In genomic region chr6:132679094-132679493, GRCh38 we compare ENCODE assay signal across 21 cellular contexts. TPM values are rescaled to one million over a fixed set of nuclear protein-coding genes. Genes with fewer than 3 reads are reported as not detected.
"Had no signal": no experiment of that assay in that cellular context is flagged by ENCODE, and none has a peak within 500 bp of the region (broad histone marks: within the 10 kb centered on the region; RNA-seq: fewer than 3 reads in every experiment).

No MANE protein-coding gene starts in this region.

RNA-seq across cellular contexts. Expression of gene TAAR1, which starts 20.1 kb away (rescaled TPM):
- total RNA-seq: activated CD4-positive, alpha-beta memory T cell treated with anti-CD3 and anti-CD28 coated beads for 36 hours; activated CD4-positive, alpha-beta T cell treated with anti-CD3 and anti-CD28 coated beads, Interleukin-2, amount 10 ng/mL, durations not matched to agents 24 days and 14 days; activated CD8-positive, alpha-beta memory T cell treated with anti-CD3 and anti-CD28 coated beads for 36 hours; activated naive CD4-positive, alpha-beta T cell treated with anti-CD3 and anti-CD28 coated beads for 36 hours; activated naive CD8-positive, alpha-beta T cell treated with anti-CD3 and anti-CD28 coated beads for 36 hours; activated T-helper 1 cell treated with anti-CD3 and anti-CD28 coated beads, Interleukin-12 subunit alpha, Interleukin-12 subunit beta, Interleukin-2, Interleukin-4 antibody, amounts not matched to agents 30 ng/mL and 10 ng/mL and 1 ng/mL, durations not matched to agents 14 hours and 24 hours and 36 hours; breast epithelium; endothelial cell of umbilical vein; fibroblast of lung; left cardiac atrium; left ventricle myocardium superior; lung microvascular endothelial cell; mesenteric fat pad; mucosa of descending colon; osteoblast; right cardiac atrium; suprapubic skin; upper lobe of right lung had no signal
- polyA plus RNA-seq: endothelial cell of umbilical vein, esophagus, fibroblast of lung, keratinocyte, right cardiac atrium, spleen had no signal

RNA-seq across cellular contexts. Expression of gene VNN1, which starts 34.8 kb away (rescaled TPM):
- total RNA-seq: activated CD4-positive, alpha-beta memory T cell treated with anti-CD3 and anti-CD28 coated beads for 36 hours; activated CD4-positive, alpha-beta T cell treated with anti-CD3 and anti-CD28 coated beads, Interleukin-2, amount 10 ng/mL, durations not matched to agents 24 days and 14 days; activated CD8-positive, alpha-beta memory T cell treated with anti-CD3 and anti-CD28 coated beads for 36 hours; activated naive CD4-positive, alpha-beta T cell treated with anti-CD3 and anti-CD28 coated beads for 36 hours; activated naive CD8-positive, alpha-beta T cell treated with anti-CD3 and anti-CD28 coated beads for 36 hours; activated T-helper 1 cell treated with anti-CD3 and anti-CD28 coated beads, Interleukin-12 subunit alpha, Interleukin-12 subunit beta, Interleukin-2, Interleukin-4 antibody, amounts not matched to agents 30 ng/mL and 10 ng/mL and 1 ng/mL, durations not matched to agents 14 hours and 24 hours and 36 hours; endothelial cell of umbilical vein; fibroblast of lung; lung microvascular endothelial cell; osteoblast had no signal
- polyA plus RNA-seq: endothelial cell of umbilical vein, fibroblast of lung had no signal

RNA-seq across cellular contexts. Expression of gene TAAR2, which starts 55.0 kb away (rescaled TPM):
- total RNA-seq: activated CD4-positive, alpha-beta memory T cell treated with anti-CD3 and anti-CD28 coated beads for 36 hours; activated CD4-positive, alpha-beta T cell treated with anti-CD3 and anti-CD28 coated beads, Interleukin-2, amount 10 ng/mL, durations not matched to agents 24 days and 14 days; activated CD8-positive, alpha-beta memory T cell treated with anti-CD3 and anti-CD28 coated beads for 36 hours; activated naive CD4-positive, alpha-beta T cell treated with anti-CD3 and anti-CD28 coated beads for 36 hours; activated naive CD8-positive, alpha-beta T cell treated with anti-CD3 and anti-CD28 coated beads for 36 hours; activated T-helper 1 cell treated with anti-CD3 and anti-CD28 coated beads, Interleukin-12 subunit alpha, Interleukin-12 subunit beta, Interleukin-2, Interleukin-4 antibody, amounts not matched to agents 30 ng/mL and 10 ng/mL and 1 ng/mL, durations not matched to agents 14 hours and 24 hours and 36 hours; breast epithelium; endothelial cell of umbilical vein; fibroblast of lung; left cardiac atrium; left ventricle myocardium superior; lung microvascular endothelial cell; mesenteric fat pad; mucosa of descending colon; osteoblast; right cardiac atrium; spleen; suprapubic skin; upper lobe of right lung had no signal
- polyA plus RNA-seq: endothelial cell of umbilical vein, esophagus, fibroblast of lung, keratinocyte, right cardiac atrium, spleen had no signal
